Comparison of ENCODE assay signal across 18 cellular contexts in genomic region chr15:46848704-46849103, GRCh38.
A peak's percentile ranks its signal among the peaks of the same experiment; 100 is the strongest.
DNase-seq lines count a peak whose midpoint lies in the region; ATAC-seq, FAIRE-seq and TF ChIP-seq lines count a peak whose summit lies in the region.
"Had no signal": no experiment of that assay in that cellular context is flagged by ENCODE, and none has a peak within 500 bp of the region (broad histone marks: within the 10 kb centered on the region; RNA-seq: fewer than 3 reads in every experiment).

No MANE protein-coding gene starts in this region.

- POLR2A ChIA-PET in RWPE1 (lab: Yijun Ruan, JAX; ENCODE audit: low non-redundant PET) (no interaction called here), GM10248 (lab: Yijun Ruan, JAX) (no interaction called here)

- ATAC-seq in HG02970 (IDR thresholded peaks at IDR 0.05; ENCODE audit: low FRiP score, unreplicated experiment) = no peak
- no peak for ATAC-seq in sciatic nerve
- ATAC-seq: gastrocnemius medialis; naive thymus-derived CD4-positive, alpha-beta T cell; stimulated activated naive CD8-positive, alpha-beta T cell treated with anti-CD3 and anti-CD28 coated beads, Interleukin-15, amount 100 ng/mL, for 72 hours had no signal

- FAIRE-seq in H54 (lab: Jason Lieb, UNC) = no peak

- H3K4me3 ChIP-seq in foreskin fibroblast (ENCODE audit: low read depth in 1 of 2, low read length in 2 of 2) = no peak overlapping the region
- H3K4me3 ChIP-seq: gastrocnemius medialis, lung had no signal

- no peak for TF ChIP-seq CTCF in RWPE1 (conservative IDR thresholded peaks at IDR 0.05; ENCODE audit: low read depth)
- TF ChIP-seq CTCF in foreskin fibroblast (IDR thresholded peaks at IDR 0.05; ENCODE audit: low read depth, low read length) = no peak
- no peak for TF ChIP-seq CTCF in GM10248 (IDR thresholded peaks at IDR 0.05; ENCODE audit: control extremely low read depth, extremely low read depth, low read depth, missing control alignments)

- CTCF ChIA-PET in RWPE1 (lab: Yijun Ruan, JAX) (interaction anchor here (0.5 to 0.6 kb wide), 2 partner anchors 23 to 917 kb away, joined by 3 read pairs; no protein-coding TSS in a partner anchor), GM10248 (lab: Yijun Ruan, JAX) (interaction anchor here (1.1 to 1.2 kb wide), 2 partner anchors 11 to 16 kb away, joined by 3 to 6 read pairs; no protein-coding TSS in a partner anchor)

- intact Hi-C loops in sciatic nerve (cut with DNase I) = no loop called here

- peak; percentile 23 for DNase-seq in H54 (ENCODE audit: insufficient read length, low spot score)
- DNase-seq in RWPE1 (ENCODE audit: low spot score) = peak; percentile 13
- DNase-seq in foreskin fibroblast = peak; percentile 29 to 90
- DNase-seq in sciatic nerve (ENCODE audit: low spot score) = no peak
- DNase-seq in iPS-NIHi11 (ENCODE audit: low spot score) = no peak
- no peak for DNase-seq in GM10248 (ENCODE audit: extremely low spot score)
- DNase-seq: activated CD4-positive, alpha-beta T cell treated with anti-CD3 and anti-CD28 coated beads, Interleukin-2, amount 10 ng/mL, durations not matched to agents 7 days and 5 days; CD4-positive, alpha-beta memory T cell; central memory CD4-positive, alpha-beta T cell; effector CD8-positive, alpha-beta T cell; gastrocnemius medialis; naive thymus-derived CD4-positive, alpha-beta T cell; NCI-H1417; NCI-H226; stimulated activated naive CD8-positive, alpha-beta T cell treated with anti-CD3 and anti-CD28 coated beads, Interleukin-15, amount 100 ng/mL, for 72 hours had no signal

- H3K27ac ChIP-seq in RWPE1 = no peak overlapping the region
- H3K27ac ChIP-seq: gastrocnemius medialis, KMS-11 had no signal

- no peak for TF ChIP-seq POLR2A in H54 (IDR thresholded peaks at IDR 0.05; ENCODE audit: low read depth, low read length)

Comparison
In these comparisons a context has a peak if more than half of its experiments do, and no peak if none do; other contexts are left out.
1. DNase-seq: peak in H54 (single experiment), RWPE1 (single experiment) and foreskin fibroblast (2 of 2); none in sciatic nerve (single experiment), iPS-NIHi11 (single experiment) and GM10248 (single experiment).